In the genomic region with DNA sequence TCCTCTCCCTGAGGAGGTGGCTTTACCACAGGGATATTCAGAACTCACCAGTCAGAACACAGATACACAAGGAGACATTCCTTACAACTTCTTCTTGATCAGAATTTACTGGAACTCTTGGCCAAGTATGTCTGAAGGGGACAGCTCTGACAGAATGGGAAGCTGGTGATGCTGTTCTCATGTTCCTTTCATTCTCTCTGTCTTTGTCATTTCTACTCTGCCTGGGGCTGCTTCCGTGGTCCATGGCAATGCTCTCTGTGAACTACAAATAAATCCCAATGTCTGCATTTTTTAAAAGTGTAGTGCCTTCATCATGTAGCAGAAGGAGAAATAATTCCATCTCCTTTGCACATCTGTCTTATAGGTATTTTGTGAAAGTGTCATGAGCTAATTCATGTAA, we compare ENCODE assay signal across 16 cellular contexts.
A peak's percentile ranks its signal among the peaks of the same experiment; 100 is the strongest.
DNase-seq lines count a peak whose midpoint lies in the region; ATAC-seq and TF ChIP-seq lines count a peak whose summit lies in the region.
"Had no signal": no experiment of that assay in that cellular context is flagged by ENCODE, and none has a peak within 500 bp of the region (broad histone marks: within the 10 kb centered on the region; RNA-seq: fewer than 3 reads in every experiment).

No MANE protein-coding gene starts in this region.

- H3K4me3 ChIP-seq in BJ (ENCODE audit: low read depth, low read length) = no peak overlapping the region

- H3K36me3 Mint-ChIP-seq in activated CD4-positive, alpha-beta T cell treated with anti-CD3 and anti-CD28 coated beads, Interleukin-2, amount 10 ng/mL, durations not matched to agents 24 days and 14 days (ENCODE audit: low read depth) = no peaks in the 10 kb centered on the region
- H3K36me3 Mint-ChIP-seq: CD4-positive, alpha-beta memory T cell had no signal

- TF ChIP-seq CTCF in BJ (IDR thresholded peaks at IDR 0.05; ENCODE audit: insufficient read depth, low read depth, low read length) (no peak), GM13977 (IDR thresholded peaks at IDR 0.05; ENCODE audit: extremely low read depth, insufficient read depth, missing control alignments) (no peak)

- peak; percentile 65 for DNase-seq in BJ (ENCODE audit: low read depth)
- DNase-seq in ELR (ENCODE audit: low read depth) = peak; percentile 19
- peak; percentile 5 for DNase-seq in T1000 (lab: John Stamatoyannopoulos, UW)
- peak; percentile 5 for DNase-seq in iris pigment epithelial cell (ENCODE audit: low read depth)
- no peak for DNase-seq in activated CD4-positive, alpha-beta T cell treated with anti-CD3 and anti-CD28 coated beads, Interleukin-2, amount 10 ng/mL, durations not matched to agents 24 days and 14 days
- no peak for DNase-seq in GM13977 (ENCODE audit: low spot score)
- no peak for DNase-seq in globus pallidus (ENCODE audit: low spot score)
- DNase-seq: ACHN; CD4-positive, alpha-beta memory T cell; DMS153; DND-41; GOT3; H9 had no signal

- no peaks in the 10 kb centered on the region for H3K27me3 ChIP-seq in BJ (ENCODE audit: control insufficient read depth, insufficient read depth, low read length)

- no peak overlapping the region for H3K4me3 Mint-ChIP-seq in activated CD4-positive, alpha-beta T cell treated with anti-CD3 and anti-CD28 coated beads, Interleukin-2, amount 10 ng/mL, durations not matched to agents 24 days and 14 days
- H3K4me3 Mint-ChIP-seq: B cell; CD4-positive, alpha-beta memory T cell; H9 had no signal

- ATAC-seq in GM19452 (IDR thresholded peaks at IDR 0.05; ENCODE audit: unreplicated experiment) = no peak
- ATAC-seq: HepG2 had no signal

- no peaks in the 10 kb centered on the region for H3K36me3 ChIP-seq in BJ (ENCODE audit: control insufficient read depth, insufficient read depth, low read length)

- H3K4me1 Mint-ChIP-seq in activated CD4-positive, alpha-beta T cell treated with anti-CD3 and anti-CD28 coated beads, Interleukin-2, amount 10 ng/mL, durations not matched to agents 24 days and 14 days = no peaks in the 10 kb centered on the region
- H3K4me1 Mint-ChIP-seq: B cell; CD4-positive, alpha-beta memory T cell; H9 had no signal

- H3K27ac Mint-ChIP-seq in activated CD4-positive, alpha-beta T cell treated with anti-CD3 and anti-CD28 coated beads, Interleukin-2, amount 10 ng/mL, durations not matched to agents 24 days and 14 days = no peak overlapping the region
- H3K27ac Mint-ChIP-seq: B cell, H9 had no signal

- no peaks in the 10 kb centered on the region for H3K27me3 Mint-ChIP-seq in activated CD4-positive, alpha-beta T cell treated with anti-CD3 and anti-CD28 coated beads, Interleukin-2, amount 10 ng/mL, durations not matched to agents 24 days and 14 days
- H3K27me3 Mint-ChIP-seq: B cell; CD4-positive, alpha-beta memory T cell had no signal

- CTCF ChIA-PET in BJ (lab: Yijun Ruan, JAX) = no interaction called here

- POLR2A ChIA-PET in BJ (lab: Charles Lee) = no interaction called here

- in situ Hi-C loops in GM13977 (cut with MboI; ENCODE audit: low pct_unique_long_range_greater_than_20kb, low sequenced_read_pairs, unreplicated experiment) = no loop called here

- intact Hi-C loops in activated CD4-positive, alpha-beta T cell treated with anti-CD3 and anti-CD28 coated beads, Interleukin-2, amount 10 ng/mL, durations not matched to agents 24 days and 14 days (cut with micrococcal nuclease) = no loop called here

- H3K9me3 Mint-ChIP-seq in activated CD4-positive, alpha-beta T cell treated with anti-CD3 and anti-CD28 coated beads, Interleukin-2, amount 10 ng/mL, durations not matched to agents 24 days and 14 days = no peaks in the 10 kb centered on the region
- H3K9me3 Mint-ChIP-seq: H9 had no signal

Comparison
In these comparisons a context has a peak if more than half of its experiments do, and no peak if none do; other contexts are left out.
1. DNase-seq: peak in BJ (single experiment), ELR (single experiment), T1000 (single experiment) and iris pigment epithelial cell (single experiment); none in activated CD4-positive, alpha-beta T cell treated with anti-CD3 and anti-CD28 coated beads, Interleukin-2, amount 10 ng/mL, durations not matched to agents 24 days and 14 days (single experiment), GM13977 (single experiment) and globus pallidus (single experiment).